Comparison of ENCODE assay signal across 1 cellular context in the genomic region with DNA sequence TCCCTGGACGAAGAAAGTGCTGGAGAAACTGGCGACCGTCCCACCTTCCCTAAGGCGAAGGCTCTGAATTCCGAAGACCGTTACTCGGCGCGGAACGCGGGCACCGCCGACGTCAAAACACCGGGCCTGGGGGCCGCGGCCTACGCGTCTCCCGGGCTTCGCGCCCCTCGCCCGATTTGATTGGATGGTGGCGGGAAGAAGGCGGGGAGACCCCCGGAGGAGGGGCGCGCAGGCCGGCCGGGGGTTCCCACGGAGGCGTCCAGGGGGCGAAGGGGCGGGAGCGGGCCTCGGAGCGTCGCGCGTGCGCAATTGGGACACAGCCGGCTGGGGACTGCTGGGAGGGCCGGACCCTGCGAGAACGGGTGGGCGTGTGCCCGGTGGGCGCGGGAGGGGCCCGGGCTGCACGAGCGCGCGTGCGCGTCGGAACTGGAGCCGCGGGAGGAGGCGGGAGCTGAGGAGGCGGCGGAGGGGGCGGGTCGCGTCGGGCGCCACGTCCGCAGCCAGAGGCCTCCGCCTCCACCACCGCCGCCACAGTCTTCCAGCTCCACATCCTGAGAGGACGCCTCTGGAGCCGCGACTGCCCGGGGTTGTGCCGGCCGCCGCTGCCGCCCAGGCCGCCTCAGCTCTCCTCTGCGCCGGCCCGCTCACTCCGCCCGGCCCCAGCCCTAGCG.
TF ChIP-seq lines count a peak whose summit lies in the region.

A gene (plus strand): TSS at position 531 of the 671 bp plus-strand sequence. CDS start 11,210 bp downstream, outside the sequence.

TF ChIP-seq in K562, 482 proteins besides CTCF, POLR2A, EP300 and RAD21 (continued from another document and continues in another):
- TF ChIP-seq, protein P1, sequence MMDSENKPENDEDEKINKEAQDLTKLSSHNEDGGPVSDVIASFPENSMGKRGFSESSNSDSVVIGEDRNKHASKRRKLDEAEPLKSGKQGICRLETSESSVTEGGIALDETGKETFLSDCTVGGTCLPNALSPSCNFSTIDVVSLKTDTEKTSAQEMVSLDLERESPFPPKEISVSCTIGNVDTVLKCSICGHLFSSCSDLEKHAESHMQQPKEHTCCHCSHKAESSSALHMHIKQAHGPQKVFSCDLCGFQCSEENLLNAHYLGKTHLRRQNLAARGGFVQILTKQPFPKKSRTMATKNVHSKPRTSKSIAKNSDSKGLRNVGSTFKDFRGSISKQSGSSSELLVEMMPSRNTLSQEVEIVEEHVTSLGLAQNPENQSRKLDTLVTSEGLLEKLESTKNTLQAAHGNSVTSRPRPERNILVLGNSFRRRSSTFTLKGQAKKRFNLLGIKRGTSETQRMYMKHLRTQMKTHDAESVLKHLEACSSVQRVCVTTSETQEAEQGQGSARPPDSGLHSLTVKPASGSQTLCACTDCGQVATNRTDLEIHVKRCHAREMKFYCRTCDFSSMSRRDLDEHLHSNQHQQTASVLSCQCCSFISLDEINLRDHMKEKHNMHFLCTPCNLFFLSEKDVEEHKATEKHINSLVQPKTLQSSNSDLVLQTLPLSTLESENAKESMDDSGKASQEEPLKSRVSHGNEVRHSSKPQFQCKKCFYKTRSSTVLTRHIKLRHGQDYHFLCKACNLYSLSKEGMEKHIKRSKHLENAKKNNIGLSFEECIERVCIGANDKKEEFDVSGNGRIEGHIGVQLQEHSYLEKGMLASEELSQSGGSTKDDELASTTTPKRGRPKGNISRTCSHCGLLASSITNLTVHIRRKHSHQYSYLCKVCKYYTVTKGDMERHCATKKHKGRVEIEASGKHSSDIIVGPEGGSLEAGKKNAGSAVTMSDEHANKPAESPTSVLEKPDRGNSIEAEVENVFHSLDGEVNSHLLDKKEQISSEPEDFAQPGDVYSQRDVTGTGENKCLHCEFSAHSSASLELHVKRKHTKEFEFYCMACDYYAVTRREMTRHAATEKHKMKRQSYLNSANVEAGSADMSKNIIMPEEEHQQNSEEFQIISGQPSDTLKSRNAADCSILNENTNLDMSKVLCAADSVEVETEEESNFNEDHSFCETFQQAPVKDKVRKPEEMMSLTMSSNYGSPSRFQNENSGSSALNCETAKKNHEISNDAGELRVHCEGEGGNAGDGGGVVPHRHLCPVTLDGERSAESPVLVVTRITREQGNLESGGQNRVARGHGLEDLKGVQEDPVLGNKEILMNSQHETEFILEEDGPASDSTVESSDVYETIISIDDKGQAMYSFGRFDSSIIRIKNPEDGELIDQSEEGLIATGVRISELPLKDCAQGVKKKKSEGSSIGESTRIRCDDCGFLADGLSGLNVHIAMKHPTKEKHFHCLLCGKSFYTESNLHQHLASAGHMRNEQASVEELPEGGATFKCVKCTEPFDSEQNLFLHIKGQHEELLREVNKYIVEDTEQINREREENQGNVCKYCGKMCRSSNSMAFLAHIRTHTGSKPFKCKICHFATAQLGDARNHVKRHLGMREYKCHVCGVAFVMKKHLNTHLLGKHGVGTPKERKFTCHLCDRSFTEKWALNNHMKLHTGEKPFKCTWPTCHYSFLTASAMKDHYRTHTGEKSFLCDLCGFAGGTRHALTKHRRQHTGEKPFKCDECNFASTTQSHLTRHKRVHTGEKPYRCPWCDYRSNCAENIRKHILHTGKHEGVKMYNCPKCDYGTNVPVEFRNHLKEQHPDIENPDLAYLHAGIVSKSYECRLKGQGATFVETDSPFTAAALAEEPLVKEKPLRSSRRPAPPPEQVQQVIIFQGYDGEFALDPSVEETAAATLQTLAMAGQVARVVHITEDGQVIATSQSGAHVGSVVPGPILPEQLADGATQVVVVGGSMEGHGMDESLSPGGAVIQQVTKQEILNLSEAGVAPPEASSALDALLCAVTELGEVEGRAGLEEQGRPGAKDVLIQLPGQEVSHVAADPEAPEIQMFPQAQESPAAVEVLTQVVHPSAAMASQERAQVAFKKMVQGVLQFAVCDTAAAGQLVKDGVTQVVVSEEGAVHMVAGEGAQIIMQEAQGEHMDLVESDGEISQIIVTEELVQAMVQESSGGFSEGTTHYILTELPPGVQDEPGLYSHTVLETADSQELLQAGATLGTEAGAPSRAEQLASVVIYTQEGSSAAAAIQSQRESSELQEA (IDR thresholded peaks at IDR 0.05; ENCODE audit: low read depth), result no peak
- TF ChIP-seq HNRNPK (IDR thresholded peaks at IDR 0.05; ENCODE audit: low read depth, low read length, poor library complexity, severe bottlenecking) (no peak), BRD9 (IDR thresholded peaks at IDR 0.05; ENCODE audit: low read depth, partially characterized antibody) (no peak), ZNF224 (CRISPR knock-in tag; IDR thresholded peaks at IDR 0.05) (peak; percentile 52; the same call in 1 of the 2 replicates), PHF21A (IDR thresholded peaks at IDR 0.05; ENCODE audit: borderline replicate concordance, low read depth) (no peak), SMAD1 (IDR thresholded peaks at IDR 0.05; ENCODE audit: low read depth, low read length, partially characterized antibody) (peak; percentile 47), XRCC3 (IDR thresholded peaks at IDR 0.05) (no peak), CC2D1A (IDR thresholded peaks at IDR 0.05) (0 out of 2 replicates have a peak, but pooled peaks have one; percentile 3), CREB1 (IDR thresholded peaks at IDR 0.05) (peak; percentile 73), CREB1 (CRISPR knock-in tag; IDR thresholded peaks at IDR 0.05) (0 out of 2 replicates have a peak, but pooled peaks have one; percentile 9), CEBPG (CRISPR knock-in tag; IDR thresholded peaks at IDR 0.05) (no peak), CEBPG (tag; conservative IDR thresholded peaks at IDR 0.05 in 1 of 2, IDR thresholded peaks at IDR 0.05 in 1 of 2) (no peak), MAFF (IDR thresholded peaks at IDR 0.05; ENCODE audit: low read length) (no peak), ZNF707 (CRISPR knock-in tag; conservative IDR thresholded peaks at IDR 0.05) (no peak), SMAD2 (IDR thresholded peaks at IDR 0.05; ENCODE audit: low read depth, low read length) (no peak), SMARCC2 (IDR thresholded peaks at IDR 0.05; ENCODE audit: low read depth) (no peak), CHD1 (IDR thresholded peaks at IDR 0.05; ENCODE audit: low read length) (no peak), EZH2 (IDR thresholded peaks at IDR 0.05; ENCODE audit: borderline replicate concordance, low read depth, low read length) (no peak), ZNF184 (CRISPR knock-in tag; IDR thresholded peaks at IDR 0.05) (no peak)
- TF ChIP-seq, protein P2, sequence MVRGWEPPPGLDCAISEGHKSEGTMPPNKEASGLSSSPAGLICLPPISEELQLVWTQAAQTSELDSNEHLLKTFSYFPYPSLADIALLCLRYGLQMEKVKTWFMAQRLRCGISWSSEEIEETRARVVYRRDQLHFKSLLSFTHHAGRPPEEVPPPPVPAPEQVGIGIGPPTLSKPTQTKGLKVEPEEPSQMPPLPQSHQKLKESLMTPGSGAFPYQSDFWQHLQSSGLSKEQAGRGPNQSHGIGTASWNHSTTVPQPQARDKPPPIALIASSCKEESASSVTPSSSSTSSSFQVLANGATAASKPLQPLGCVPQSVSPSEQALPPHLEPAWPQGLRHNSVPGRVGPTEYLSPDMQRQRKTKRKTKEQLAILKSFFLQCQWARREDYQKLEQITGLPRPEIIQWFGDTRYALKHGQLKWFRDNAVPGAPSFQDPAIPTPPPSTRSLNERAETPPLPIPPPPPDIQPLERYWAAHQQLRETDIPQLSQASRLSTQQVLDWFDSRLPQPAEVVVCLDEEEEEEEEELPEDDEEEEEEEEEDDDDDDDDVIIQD (CRISPR knock-in tag; IDR thresholded peaks at IDR 0.05), result 0 out of 2 replicates have a peak, but pooled peaks have one; percentile 76
- TF ChIP-seq, protein P3, sequence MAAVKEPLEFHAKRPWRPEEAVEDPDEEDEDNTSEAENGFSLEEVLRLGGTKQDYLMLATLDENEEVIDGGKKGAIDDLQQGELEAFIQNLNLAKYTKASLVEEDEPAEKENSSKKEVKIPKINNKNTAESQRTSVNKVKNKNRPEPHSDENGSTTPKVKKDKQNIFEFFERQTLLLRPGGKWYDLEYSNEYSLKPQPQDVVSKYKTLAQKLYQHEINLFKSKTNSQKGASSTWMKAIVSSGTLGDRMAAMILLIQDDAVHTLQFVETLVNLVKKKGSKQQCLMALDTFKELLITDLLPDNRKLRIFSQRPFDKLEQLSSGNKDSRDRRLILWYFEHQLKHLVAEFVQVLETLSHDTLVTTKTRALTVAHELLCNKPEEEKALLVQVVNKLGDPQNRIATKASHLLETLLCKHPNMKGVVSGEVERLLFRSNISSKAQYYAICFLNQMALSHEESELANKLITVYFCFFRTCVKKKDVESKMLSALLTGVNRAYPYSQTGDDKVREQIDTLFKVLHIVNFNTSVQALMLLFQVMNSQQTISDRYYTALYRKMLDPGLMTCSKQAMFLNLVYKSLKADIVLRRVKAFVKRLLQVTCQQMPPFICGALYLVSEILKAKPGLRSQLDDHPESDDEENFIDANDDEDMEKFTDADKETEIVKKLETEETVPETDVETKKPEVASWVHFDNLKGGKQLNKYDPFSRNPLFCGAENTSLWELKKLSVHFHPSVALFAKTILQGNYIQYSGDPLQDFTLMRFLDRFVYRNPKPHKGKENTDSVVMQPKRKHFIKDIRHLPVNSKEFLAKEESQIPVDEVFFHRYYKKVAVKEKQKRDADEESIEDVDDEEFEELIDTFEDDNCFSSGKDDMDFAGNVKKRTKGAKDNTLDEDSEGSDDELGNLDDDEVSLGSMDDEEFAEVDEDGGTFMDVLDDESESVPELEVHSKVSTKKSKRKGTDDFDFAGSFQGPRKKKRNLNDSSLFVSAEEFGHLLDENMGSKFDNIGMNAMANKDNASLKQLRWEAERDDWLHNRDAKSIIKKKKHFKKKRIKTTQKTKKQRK (IDR thresholded peaks at IDR 0.05; ENCODE audit: borderline replicate concordance, low read depth, low read length), result no peak
- TF ChIP-seq, protein P4, sequence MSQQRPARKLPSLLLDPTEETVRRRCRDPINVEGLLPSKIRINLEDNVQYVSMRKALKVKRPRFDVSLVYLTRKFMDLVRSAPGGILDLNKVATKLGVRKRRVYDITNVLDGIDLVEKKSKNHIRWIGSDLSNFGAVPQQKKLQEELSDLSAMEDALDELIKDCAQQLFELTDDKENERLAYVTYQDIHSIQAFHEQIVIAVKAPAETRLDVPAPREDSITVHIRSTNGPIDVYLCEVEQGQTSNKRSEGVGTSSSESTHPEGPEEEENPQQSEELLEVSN (IDR thresholded peaks at IDR 0.05; ENCODE audit: borderline replicate concordance in 1 of 2, extremely low read depth in 1 of 2, insufficient read depth in 1 of 2, insufficient read length in 1 of 2, low read depth in 1 of 2, low read length in 1 of 2, poor library complexity in 1 of 2, severe bottlenecking in 1 of 2), result peak; percentile 89 to 91
- TF ChIP-seq, protein P5, sequence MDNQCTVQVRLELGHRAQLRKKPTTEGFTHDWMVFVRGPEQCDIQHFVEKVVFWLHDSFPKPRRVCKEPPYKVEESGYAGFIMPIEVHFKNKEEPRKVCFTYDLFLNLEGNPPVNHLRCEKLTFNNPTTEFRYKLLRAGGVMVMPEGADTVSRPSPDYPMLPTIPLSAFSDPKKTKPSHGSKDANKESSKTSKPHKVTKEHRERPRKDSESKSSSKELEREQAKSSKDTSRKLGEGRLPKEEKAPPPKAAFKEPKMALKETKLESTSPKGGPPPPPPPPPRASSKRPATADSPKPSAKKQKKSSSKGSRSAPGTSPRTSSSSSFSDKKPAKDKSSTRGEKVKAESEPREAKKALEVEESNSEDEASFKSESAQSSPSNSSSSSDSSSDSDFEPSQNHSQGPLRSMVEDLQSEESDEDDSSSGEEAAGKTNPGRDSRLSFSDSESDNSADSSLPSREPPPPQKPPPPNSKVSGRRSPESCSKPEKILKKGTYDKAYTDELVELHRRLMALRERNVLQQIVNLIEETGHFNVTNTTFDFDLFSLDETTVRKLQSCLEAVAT (IDR thresholded peaks at IDR 0.05), result no peak
- TF ChIP-seq, protein P6, sequence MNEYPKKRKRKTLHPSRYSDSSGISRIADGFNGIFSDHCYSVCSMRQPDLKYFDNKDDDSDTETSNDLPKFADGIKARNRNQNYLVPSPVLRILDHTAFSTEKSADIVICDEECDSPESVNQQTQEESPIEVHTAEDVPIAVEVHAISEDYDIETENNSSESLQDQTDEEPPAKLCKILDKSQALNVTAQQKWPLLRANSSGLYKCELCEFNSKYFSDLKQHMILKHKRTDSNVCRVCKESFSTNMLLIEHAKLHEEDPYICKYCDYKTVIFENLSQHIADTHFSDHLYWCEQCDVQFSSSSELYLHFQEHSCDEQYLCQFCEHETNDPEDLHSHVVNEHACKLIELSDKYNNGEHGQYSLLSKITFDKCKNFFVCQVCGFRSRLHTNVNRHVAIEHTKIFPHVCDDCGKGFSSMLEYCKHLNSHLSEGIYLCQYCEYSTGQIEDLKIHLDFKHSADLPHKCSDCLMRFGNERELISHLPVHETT (CRISPR knock-in tag; conservative IDR thresholded peaks at IDR 0.05 in 1 of 2, IDR thresholded peaks at IDR 0.05 in 1 of 2), result no peak
